In the genomic region with DNA sequence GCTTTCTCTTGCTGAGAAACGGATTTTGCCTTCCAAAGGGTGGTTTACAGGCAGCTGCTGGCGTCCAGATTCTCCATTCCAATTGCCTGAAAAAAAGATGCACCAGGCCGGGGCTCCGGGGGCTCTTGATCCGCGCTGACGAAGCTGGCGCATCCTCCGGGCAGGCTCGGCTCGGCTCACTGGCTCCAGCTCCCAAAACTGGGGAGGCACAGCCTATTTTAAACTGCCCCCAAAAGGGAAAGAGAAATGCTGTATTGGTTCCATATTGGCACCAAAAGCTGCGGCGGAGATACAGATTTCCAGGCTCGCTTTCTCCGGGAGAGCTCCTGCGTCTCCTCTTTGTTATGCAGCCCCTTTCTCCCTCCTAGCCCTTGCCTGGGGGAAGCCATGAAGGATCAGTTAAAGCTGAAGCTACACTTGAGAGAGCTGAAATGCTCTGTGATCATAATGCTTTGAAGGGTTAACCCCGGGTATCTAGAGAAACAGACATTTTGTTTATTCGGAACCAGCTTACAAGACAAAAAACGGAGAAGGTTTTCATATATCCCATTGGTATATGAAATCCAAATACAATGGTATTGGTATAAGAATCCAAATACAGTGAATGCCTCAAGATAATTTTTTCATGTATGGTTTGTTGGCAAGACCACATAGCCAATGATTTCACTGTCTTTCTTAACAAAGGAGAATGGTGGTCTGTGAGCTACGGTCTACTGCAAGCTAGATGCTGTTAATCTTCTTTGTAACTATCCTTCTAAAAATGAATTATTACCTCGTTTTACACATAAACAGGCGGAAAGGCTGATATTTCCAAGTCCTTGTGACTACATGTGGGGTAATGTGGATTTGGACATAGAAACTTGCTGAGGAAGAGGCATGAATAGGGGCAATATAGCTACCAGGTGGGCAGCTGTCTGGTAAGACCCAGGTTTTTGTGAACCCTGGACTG, we compare ENCODE assay signal across 9 cellular contexts. TPM values are rescaled to one million over a fixed set of nuclear protein-coding genes. Genes with fewer than 3 reads are reported as not detected.
DNase-seq lines count a peak whose midpoint lies in the region; ATAC-seq and TF ChIP-seq lines count a peak whose summit lies in the region.
"Had no signal": no experiment of that assay in that cellular context is flagged by ENCODE, and none has a peak within 500 bp of the region (broad histone marks: within the 10 kb centered on the region; RNA-seq: fewer than 3 reads in every experiment).

No MANE protein-coding gene starts in this region.

- no peaks in the 10 kb centered on the region for H3K79me2 ChIP-seq in SU-DHL-6 (ENCODE audit: insufficient read depth, low read length)

- H3K36me3 Mint-ChIP-seq in effector memory CD8-positive, alpha-beta T cell (ENCODE audit: insufficient read depth), result no peaks in the 10 kb centered on the region
- H3K36me3 Mint-ChIP-seq in memory B cell, result peaks cover 2% of the 10 kb centered on the region

- no peak overlapping the region for H3K9ac ChIP-seq in SU-DHL-6 (ENCODE audit: low read length)

- H4K20me1 ChIP-seq in SU-DHL-6 (ENCODE audit: low read depth, low read length), result no peaks in the 10 kb centered on the region

- no peak for DNase-seq in effector memory CD8-positive, alpha-beta T cell
- no peak for DNase-seq in memory B cell (ENCODE audit: low spot score in 2 of 2)
- DNase-seq in NCI-H446 (lab: John Stamatoyannopoulos, UW), result no peak

- no peaks in the 10 kb centered on the region for H3K9me2 ChIP-seq in SU-DHL-6 (replicated peaks; ENCODE audit: insufficient read depth, low read length)

- ATAC-seq in GM18907 (IDR thresholded peaks at IDR 0.05; ENCODE audit: unreplicated experiment) (peak; percentile 39), HG02981 (IDR thresholded peaks at IDR 0.05; ENCODE audit: unreplicated experiment) (peak; percentile 42), memory B cell (ENCODE audit: low read depth) (peak; percentile 36), esophagus mucosa (no peak)
- ATAC-seq in effector memory CD8-positive, alpha-beta T cell (replicated peaks), result peak; percentile 41

- peaks cover 2 to 13% of the 10 kb centered on the region in 2 donors for H3K4me1 Mint-ChIP-seq in effector memory CD8-positive, alpha-beta T cell (ENCODE audit: low read depth in 2 of 2)
- H3K4me1 Mint-ChIP-seq in memory B cell, result peaks cover 26% of the 10 kb centered on the region

- TF ChIP-seq CTCF in SU-DHL-6 (IDR thresholded peaks at IDR 0.05; ENCODE audit: insufficient read depth, low read length, poor library complexity, severe bottlenecking), result no peak

- H3K36me3 ChIP-seq in SU-DHL-6 (ENCODE audit: low read length), result no peaks in the 10 kb centered on the region

- H3K9me3 ChIP-seq in SU-DHL-6 (ENCODE audit: insufficient read depth, low read length), result no peaks in the 10 kb centered on the region

- H3K4me3 ChIP-seq in SU-DHL-6 (ENCODE audit: insufficient read depth, low read length, poor library complexity, severe bottlenecking), result no peak overlapping the region

- peak overlapping the region; percentile 65 for H2AFZ ChIP-seq in SU-DHL-6 (ENCODE audit: low read depth, low read length, severe bottlenecking)

- H3K27me3 Mint-ChIP-seq in effector memory CD8-positive, alpha-beta T cell, result peaks cover 19 to 41% of the 10 kb centered on the region in 2 donors
- no peaks in the 10 kb centered on the region for H3K27me3 Mint-ChIP-seq in memory B cell

- peak overlapping the region; percentile 50 for H3K4me2 ChIP-seq in SU-DHL-6 (ENCODE audit: low read depth, low read length, poor library complexity, severe bottlenecking)

- H3K27ac Mint-ChIP-seq in effector memory CD8-positive, alpha-beta T cell, result peak overlapping the region in 1 of 2 donors; percentile 38
- H3K27ac Mint-ChIP-seq in memory B cell, result peak overlapping the region; percentile 70

- H3K4me3 Mint-ChIP-seq in effector memory CD8-positive, alpha-beta T cell, result peak overlapping the region; percentile 80 to 82
- H3K4me3 Mint-ChIP-seq in memory B cell, result peak overlapping the region; percentile 95

- H3K27ac ChIP-seq in SU-DHL-6 (ENCODE audit: low read depth, low read length) (no peak overlapping the region), temporal lobe (ENCODE audit: low read depth, low read length) (peak overlapping the region; percentile 94)
- H3K27ac ChIP-seq: VCaP had no signal

- no peaks in the 10 kb centered on the region for H3K9me3 Mint-ChIP-seq in effector memory CD8-positive, alpha-beta T cell
- H3K9me3 Mint-ChIP-seq in memory B cell, result no peaks in the 10 kb centered on the region

- H3F3A ChIP-seq in SU-DHL-6 (ENCODE audit: insufficient read depth), result no peaks in the 10 kb centered on the region

- H3K27me3 ChIP-seq in SU-DHL-6 (ENCODE audit: low read length), result no peaks in the 10 kb centered on the region

RNA-seq across cellular contexts. Expression of a gene that starts 0.7 kb away (rescaled TPM):
- total RNA-seq in temporal lobe, result 46.2 TPM
- total RNA-seq in esophagus mucosa, result 1.1 TPM

RNA-seq across cellular contexts. Expression of a gene that starts 39.6 kb away (rescaled TPM):
- total RNA-seq in temporal lobe (0.25 TPM), esophagus mucosa (not detected)

Comparison
In these comparisons a context has a peak if more than half of its experiments do, and no peak if none do; other contexts are left out.
1. RNA of a gene that starts 0.7 kb away (total RNA-seq): 46.2 TPM in temporal lobe (single experiment); 1.1 TPM in esophagus mucosa (single experiment); every median in the first group is over 10 times any median in the second.